20 cellular contexts compared by ENCODE assay signal in genomic region chr17:71327376-71328059, GRCh38.
DNase-seq lines count a peak whose midpoint lies in the region; ATAC-seq and TF ChIP-seq lines count a peak whose summit lies in the region.
"Had no signal": no experiment of that assay in that cellular context is flagged by ENCODE, and none has a peak within 500 bp of the region (broad histone marks: within the 10 kb centered on the region; RNA-seq: fewer than 3 reads in every experiment).

No MANE protein-coding gene starts in this region.

- peak overlapping the region; percentile 64 for H2AFZ ChIP-seq in GM23248

- 3 to 5% methylated on average over 5 of the region's 5 CpGs for WGBS in GM23248 (ENCODE audit: low coverage in 1 of 2, low lambda C conversion rate in 2 of 2, missing lambda C conversion rate in 2 of 2), 2 experiments

- no peaks in the 10 kb centered on the region for H3K9me3 ChIP-seq in GM23248 (ENCODE audit: low read depth)
- no peaks in the 10 kb centered on the region for H3K9me3 ChIP-seq in WERI-Rb-1 (ENCODE audit: severe bottlenecking)
- H3K9me3 ChIP-seq: right lobe of liver, thyroid gland had no signal

- ATAC-seq in foreskin keratinocyte, result peak; percentile 62
- ATAC-seq: activated T-helper 17 cell treated with anti-CD3 and anti-CD28 coated beads, Interleukin-2, amount 50 U/mL, for 72 hours; left colon; right lobe of liver had no signal

- DNase-seq in GM23248, result peak; percentile 74
- peak; percentile 44 for DNase-seq in astrocyte of the cerebellum (ENCODE audit: low read depth)
- DNase-seq in foreskin keratinocyte, result peak in 1 of 2 donors; percentile 23
- no peak for DNase-seq in substantia nigra (lab: John Stamatoyannopoulos, UW)
- no peak for DNase-seq in effector CD4-positive, alpha-beta T cell
- no peak for DNase-seq in WERI-Rb-1
- DNase-seq in hepatic stellate cell (ENCODE audit: low spot score), result no peak
- DNase-seq: CD4-positive, alpha-beta memory T cell; cortex of kidney; DND-41; hippocampal formation; Karpas-422; left colon; NCI-H1436; occipital lobe; right lobe of liver; RPMI8226; thyroid gland had no signal

- H3K4me1 ChIP-seq in GM23248 (ENCODE audit: insufficient read depth) (peaks cover 32% of the 10 kb centered on the region), foreskin keratinocyte (peaks cover 8% of the 10 kb centered on the region)
- H3K4me1 ChIP-seq: right lobe of liver, thyroid gland had no signal

- no peak overlapping the region; the same call in 1 of the 2 replicates for H3K9ac ChIP-seq in GM23248

- no peaks in the 10 kb centered on the region for H3K79me2 ChIP-seq in GM23248 (ENCODE audit: insufficient read depth)

- H4K20me1 ChIP-seq in GM23248 (ENCODE audit: insufficient read depth), result no peaks in the 10 kb centered on the region

- H3K4me3 ChIP-seq in GM23248 (peak overlapping the region; percentile 31), astrocyte of the cerebellum (ENCODE audit: low read depth, low read length) (no peak overlapping the region), WERI-Rb-1 (ENCODE audit: low read depth, low read length) (no peak overlapping the region)
- H3K4me3 ChIP-seq: right lobe of liver, thyroid gland had no signal

- no peaks in the 10 kb centered on the region for H3K27me3 ChIP-seq in GM23248 (replicated peaks; ENCODE audit: insufficient read depth)
- H3K27me3 ChIP-seq in foreskin keratinocyte, result no peaks in the 10 kb centered on the region
- peaks cover 64% of the 10 kb centered on the region for H3K27me3 ChIP-seq in WERI-Rb-1 (ENCODE audit: insufficient read depth, low read depth, severe bottlenecking)
- H3K27me3 ChIP-seq: right lobe of liver, thyroid gland had no signal

- H3K36me3 ChIP-seq in GM23248 (ENCODE audit: low read depth) (no peaks in the 10 kb centered on the region), WERI-Rb-1 (no peaks in the 10 kb centered on the region)
- H3K36me3 ChIP-seq: right lobe of liver, thyroid gland had no signal

- peak overlapping the region; percentile 66 for H3K4me2 ChIP-seq in GM23248 (ENCODE audit: unreplicated experiment)

- H3F3A ChIP-seq in GM23248 (ENCODE audit: insufficient read depth), result peaks cover 24% of the 10 kb centered on the region; the same call in 1 of the 2 replicates

- no peak for TF ChIP-seq CTCF in astrocyte of the cerebellum (IDR thresholded peaks at IDR 0.05; ENCODE audit: low read depth, low read length, missing control alignments)
- no peak for TF ChIP-seq CTCF in foreskin keratinocyte (conservative IDR thresholded peaks at IDR 0.05)
- TF ChIP-seq CTCF in WERI-Rb-1 (IDR thresholded peaks at IDR 0.05; ENCODE audit: low read depth, low read length), result no peak

- H3K9me2 ChIP-seq in GM23248 (ENCODE audit: insufficient read depth), result no peaks in the 10 kb centered on the region

- H3K27ac ChIP-seq in GM23248 (peak overlapping the region; percentile 44), foreskin keratinocyte (no peak overlapping the region), substantia nigra (ENCODE audit: low read depth, low read length, poor library complexity, severe bottlenecking) (no peak overlapping the region), WERI-Rb-1 (no peak overlapping the region)
- H3K27ac ChIP-seq: epithelial cell of prostate, right lobe of liver, thyroid gland had no signal

- in situ Hi-C loops in GM23248 (cut with MboI) (no loop called here), astrocyte of the cerebellum (cut with HindIII; ENCODE audit: low sequenced_read_pairs) (no loop called here)

Comparison
In these comparisons a context has a peak if more than half of its experiments do, and no peak if none do; other contexts are left out.
1. DNase-seq: peak in GM23248 (single experiment) and astrocyte of the cerebellum (single experiment); none in substantia nigra (0 of 49), effector CD4-positive, alpha-beta T cell (single experiment), WERI-Rb-1 (single experiment) and hepatic stellate cell (single experiment).